ENCODE assay signal across 9 cellular contexts in the genomic region with DNA sequence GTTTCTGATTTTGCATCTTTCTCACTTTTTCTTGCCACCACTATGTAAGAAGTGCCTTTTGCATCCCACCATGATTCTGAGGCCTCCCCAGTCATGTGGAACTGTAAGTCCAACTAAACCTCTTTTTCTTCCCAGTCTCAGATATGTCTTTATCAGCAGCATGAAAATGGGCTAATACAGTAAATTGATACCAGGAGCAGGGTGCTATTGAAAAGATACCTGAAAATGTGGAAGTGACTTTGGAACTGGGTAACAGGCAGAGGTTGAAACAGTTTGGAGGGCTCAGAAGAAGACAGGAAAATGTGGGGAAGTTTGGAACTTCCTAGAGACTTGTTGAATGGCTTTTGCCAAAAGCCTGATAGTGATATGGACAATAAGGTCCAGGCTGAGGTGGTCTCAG. TPM values are rescaled to one million over a fixed set of nuclear protein-coding genes. Genes with fewer than 3 reads are reported as not detected.
"Had no signal": no experiment of that assay in that cellular context is flagged by ENCODE, and none has a peak within 500 bp of the region (broad histone marks: within the 10 kb centered on the region; RNA-seq: fewer than 3 reads in every experiment).

No MANE protein-coding gene starts in this region.

RNA-seq across cellular contexts. Expression of gene STMND1, which starts 32.9 kb away (rescaled TPM):
- total RNA-seq: stomach, subcutaneous adipose tissue, thoracic aorta, thyroid gland, tibial nerve, upper lobe of right lung, ureter, urinary bladder, vagina had no signal
- polyA plus RNA-seq: stomach, urinary bladder had no signal
